Comparison of ENCODE assay signal across 11 cellular contexts in genomic region chr20:17957505-17958325, GRCh38. TPM values are rescaled to one million over a fixed set of nuclear protein-coding genes. Genes with fewer than 3 reads are reported as not detected.
DNase-seq lines count a peak whose midpoint lies in the region; ATAC-seq and TF ChIP-seq lines count a peak whose summit lies in the region.
"Had no signal": no experiment of that assay in that cellular context is flagged by ENCODE, and none has a peak within 500 bp of the region (broad histone marks: within the 10 kb centered on the region; RNA-seq: fewer than 3 reads in every experiment).

No MANE protein-coding gene starts in this region.

- H3K14ac ChIP-seq in IMR-90 (replicated peaks; ENCODE audit: low read depth, low read length), result peak overlapping the region; percentile 77; the same call in 1 of the 2 replicates

- H3K27me3 Mint-ChIP-seq in chondrocyte (ENCODE audit: low read depth), result no peaks in the 10 kb centered on the region
- H3K27me3 Mint-ChIP-seq in natural killer cell (ENCODE audit: low read depth in 2 of 2), result no peaks in the 10 kb centered on the region

- no peak overlapping the region for H2BK15ac ChIP-seq in IMR-90 (ENCODE audit: low read depth, low read length)

- H2BK5ac ChIP-seq in IMR-90 (ENCODE audit: low read depth, low read length, poor library complexity, severe bottlenecking), result peak overlapping the region; percentile 42

- dilution Hi-C loops in IMR-90 (cut with HindIII; ENCODE audit: low sequenced_read_pairs, unreplicated experiment), result no loop called here

- H2BK120ac ChIP-seq in IMR-90 (ENCODE audit: low read depth, low read length), result peak overlapping the region; percentile 5

- H3K4me3 Mint-ChIP-seq in chondrocyte (ENCODE audit: unreplicated experiment) (no peak overlapping the region), natural killer cell (peak overlapping the region; percentile 3)

- H2AK9ac ChIP-seq in IMR-90 (replicated peaks; ENCODE audit: low read depth, low read length, poor library complexity), result no peak overlapping the region

- H4K5ac ChIP-seq in IMR-90 (ENCODE audit: low read depth, low read length), result 0 out of 2 replicates have a peak overlapping the region, but pooled peaks have one; percentile 4

- H3K4me1 Mint-ChIP-seq in chondrocyte (ENCODE audit: low read depth) (peaks cover 85% of the 10 kb centered on the region), natural killer cell (peaks cover 55 to 62% of the 10 kb centered on the region in 2 donors)

- TF ChIP-seq POLR2A in IMR-90 (IDR thresholded peaks at IDR 0.05; ENCODE audit: low read depth, low read length), result no peak

- H2AK5ac ChIP-seq in IMR-90 (ENCODE audit: low read depth, low read length), result peak overlapping the region; percentile 77; the same call in 1 of the 2 replicates

- H4K8ac ChIP-seq in IMR-90 (ENCODE audit: low read depth in 2 of 2, low read length in 2 of 2), result 0 out of 4 replicates have a peak overlapping the region, but pooled peaks of 1 of the 2 experiments have one; percentile 60

- H3K4ac ChIP-seq in IMR-90 (ENCODE audit: low read depth, low read length), result peak overlapping the region; percentile 54

- no peak overlapping the region for H3K9ac ChIP-seq in IMR-90 (ENCODE audit: low read depth, low read length)
- H3K9ac ChIP-seq in SK-N-SH, result no peak overlapping the region

- H3K27me3 ChIP-seq in AG04450 (ENCODE audit: control insufficient read depth, insufficient read depth, low read length) (no peaks in the 10 kb centered on the region), IMR-90 (ENCODE audit: control insufficient read depth, insufficient read depth, low read length) (no peaks in the 10 kb centered on the region), SK-N-SH (ENCODE audit: insufficient read depth) (no peaks in the 10 kb centered on the region)

- H2BK20ac ChIP-seq in IMR-90 (ENCODE audit: low read depth, low read length), result peak overlapping the region; percentile 61; the same call in 1 of the 2 replicates

- peak overlapping the region; percentile 48; the same call in 1 of the 2 replicates for H3K56ac ChIP-seq in IMR-90 (ENCODE audit: extremely low read depth, insufficient read depth, low read length)

- no CpG with 5 or more reads among the region's 5 CpGs for WGBS in IMR-90 (ENCODE audit: extremely low coverage in 2 of 2, insufficient read length in 1 of 2), 2 experiments
- 76% methylated on average over 5 of the region's 5 CpGs for WGBS in SK-N-SH (ENCODE audit: low lambda C conversion rate)

- H3K9me3 ChIP-seq in AG04450 (ENCODE audit: control insufficient read depth, insufficient read depth, low read length) (no peaks in the 10 kb centered on the region), IMR-90 (ENCODE audit: control insufficient read depth, insufficient read depth, low read length) (no peaks in the 10 kb centered on the region), SK-N-SH (no peaks in the 10 kb centered on the region)

- H3K4me1 ChIP-seq in IMR-90 (ENCODE audit: control insufficient read depth, insufficient read depth, low read length) (peaks cover 23% of the 10 kb centered on the region), SK-N-SH (ENCODE audit: control insufficient read depth in 1 of 2, insufficient read depth in 2 of 2, low read depth in 1 of 2, low read length in 1 of 2) (peaks cover 11 to 13% of the 10 kb centered on the region in 2 experiments; a peak in 3 of 4 replicates)

- CTCF ChIA-PET in AG04450 (lab: Charles Lee) (interaction anchor here (0.6 to 2.4 kb wide), 14 partner anchors 9 to 453 kb away, joined by 3 to 23 read pairs (median 6); partner anchors contain the start of genes OVOL2 and RRBP1), IMR-90 (lab: Yijun Ruan, JAX) (interaction anchor here (0.6 to 1.1 kb wide), 4 partner anchors 14 to 266 kb away, joined by 3 to 5 read pairs (median 3); no protein-coding TSS in a partner anchor), SK-N-SH (lab: Yijun Ruan, JAX) (interaction anchor here (0.6 to 2.3 kb wide), 8 partner anchors 9 to 1124 kb away, joined by 3 to 13 read pairs (median 4); partner anchors contain the start of genes MGME1 and SNX5)

- H3K36me3 Mint-ChIP-seq in chondrocyte (ENCODE audit: low read depth) (peaks cover 21% of the 10 kb centered on the region), natural killer cell (peaks cover 18% of the 10 kb centered on the region)

- peaks cover 7% of the 10 kb centered on the region for H3F3A ChIP-seq in SK-N-SH (replicated peaks; ENCODE audit: insufficient read depth)

- H3K18ac ChIP-seq in IMR-90 (ENCODE audit: low read depth, low read length), result peak overlapping the region; percentile 63; the same call in 1 of the 2 replicates

- TF ChIP-seq RAD21 in IMR-90 (IDR thresholded peaks at IDR 0.05; ENCODE audit: low read length) (no peak), SK-N-SH (IDR thresholded peaks at IDR 0.05; ENCODE audit: low read length) (no peak)

- TF ChIP-seq CTCF in AG04450 (IDR thresholded peaks at IDR 0.05; ENCODE audit: low read depth, low read length), result no peak
- TF ChIP-seq CTCF in IMR-90 (conservative IDR thresholded peaks at IDR 0.05; ENCODE audit: low read depth, low read length), result no peak
- TF ChIP-seq CTCF in chondrocyte (IDR thresholded peaks at IDR 0.05), result no peak
- no peak for TF ChIP-seq CTCF in natural killer cell (IDR thresholded peaks at IDR 0.05)
- TF ChIP-seq CTCF in SK-N-SH (IDR thresholded peaks at IDR 0.05), result no peak

- peaks cover 96% of the 10 kb centered on the region for H3K79me2 ChIP-seq in SK-N-SH (ENCODE audit: insufficient read depth)

- peak overlapping the region; percentile 34; the same call in 1 of the 2 replicates for H3K4me2 ChIP-seq in IMR-90 (ENCODE audit: low read depth, low read length)
- no peak overlapping the region for H3K4me2 ChIP-seq in SK-N-SH

- BruUV-seq in IMR-90 (replicated peaks; lab: Mats Ljungman, UMichigan), result no TSS peak

- peaks cover 29% of the 10 kb centered on the region for H3K36me3 ChIP-seq in IMR-90 (ENCODE audit: control insufficient read depth, insufficient read depth, low read length)
- H3K36me3 ChIP-seq in SK-N-SH (replicated peaks in 1 of 2; ENCODE audit: control insufficient read depth in 1 of 2, insufficient read depth in 2 of 2, low read length in 1 of 2), result peaks cover 32 to 34% of the 10 kb centered on the region in 2 experiments

- intact Hi-C loops in IMR-90 (cut with micrococcal nuclease), result loop anchor here (5.0 kb wide), 1 partner anchor 320 kb away; no protein-coding TSS in a partner anchor
- intact Hi-C loops in natural killer cell (cut with micrococcal nuclease), result loop anchor here (1.0 to 5.0 kb wide), 2 partner anchors 10 to 40 kb away; no protein-coding TSS in a partner anchor

- no peak overlapping the region for H3K4me3 ChIP-seq in AG04450 (ENCODE audit: low read depth, low read length)
- no peak overlapping the region for H3K4me3 ChIP-seq in IMR-90 (ENCODE audit: insufficient read depth, low read depth, low read length)
- no peak overlapping the region for H3K4me3 ChIP-seq in SK-N-SH (ENCODE audit: low read depth in 2 of 2, low read length in 1 of 2)

- peak overlapping the region; percentile 73 for H4K91ac ChIP-seq in IMR-90 (ENCODE audit: insufficient read depth, low read depth, low read length)

- H3K9me2 ChIP-seq in SK-N-SH, result no peaks in the 10 kb centered on the region

- POLR2A ChIA-PET in AG04450 (lab: Yijun Ruan, JAX) (interaction anchor here (0.6 to 2.5 kb wide), 11 partner anchors 9 to 421 kb away, joined by 3 to 10 read pairs (median 5); partner anchors contain the start of genes MGME1 and SNX5), IMR-90 (lab: Charles Lee; ENCODE audit: unreplicated experiment) (no interaction called here), SK-N-SH (lab: Yijun Ruan, JAX) (interaction anchor here (0.7 to 1.5 kb wide), 2 partner anchors 11 to 276 kb away, joined by 5 to 6 read pairs; partner anchors contain the start of genes MGME1, RRBP1 and SNX5)

- no peak for TF ChIP-seq EP300 in SK-N-SH (IDR thresholded peaks at IDR 0.05; ENCODE audit: borderline replicate concordance in 1 of 2, low read depth in 1 of 2, low read length in 1 of 2)

- peak overlapping the region; percentile 58 for H3K27ac ChIP-seq in AG04450 (ENCODE audit: low read depth, low read length)
- peak overlapping the region; percentile 73; the same call in 1 of the 2 replicates for H3K27ac ChIP-seq in IMR-90 (ENCODE audit: insufficient read depth, low read length)
- H3K27ac ChIP-seq in SK-N-SH (ENCODE audit: low read depth in 2 of 2, low read length in 1 of 2), result peak overlapping the region in 1 of 2 experiments; percentile 37; a peak in 2 of 4 replicates
- H3K27ac ChIP-seq in substantia nigra (ENCODE audit: low read depth, low read length, poor library complexity, severe bottlenecking), result no peak overlapping the region

- DNase-seq in AG04450 (ENCODE audit: low read depth, low spot score) (no peak), IMR-90 (peak; percentile 64), chondrocyte (ENCODE audit: low spot score) (no peak), natural killer cell (no peak), SK-N-SH (no peak), substantia nigra (lab: John Stamatoyannopoulos, UW) (no peak), DMS53 (lab: John Stamatoyannopoulos, UW) (no peak)
- DNase-seq: central memory CD4-positive, alpha-beta T cell; NCI-H1092; nucleus accumbens had no signal

- H3K27ac Mint-ChIP-seq in chondrocyte (ENCODE audit: unreplicated experiment) (peak overlapping the region; percentile 92), natural killer cell (peak overlapping the region; percentile 76 to 98)

- in situ Hi-C loops in IMR-90 (cut with MboI; ENCODE audit: low sequenced_read_pairs), result no loop called here

- peak overlapping the region; percentile 66; the same call in 1 of the 2 replicates for H3K23ac ChIP-seq in IMR-90 (ENCODE audit: low read depth, low read length)

- H3K9me3 Mint-ChIP-seq in chondrocyte (ENCODE audit: low read depth), result no peaks in the 10 kb centered on the region
- H3K9me3 Mint-ChIP-seq in natural killer cell, result no peaks in the 10 kb centered on the region

- H3K9me1 ChIP-seq in IMR-90 (ENCODE audit: insufficient read depth, low read length), result peaks cover 16% of the 10 kb centered on the region

- H2AFZ ChIP-seq in IMR-90 (replicated peaks; ENCODE audit: low read length, poor library complexity), result no peak overlapping the region
- H2AFZ ChIP-seq in SK-N-SH (ENCODE audit: low read depth), result no peak overlapping the region

- peaks cover 13 to 68% of the 10 kb centered on the region in 2 experiments; a peak in 3 of 4 replicates for H3K79me1 ChIP-seq in IMR-90 (ENCODE audit: low read depth in 1 of 2, low read length in 2 of 2)

- ATAC-seq in IMR-90 (ENCODE audit: low read depth), result peak; percentile 21; the same call in 1 of the 2 replicates
- peak in 1 of 3 donors; percentile 24 for ATAC-seq in natural killer cell
- ATAC-seq in GM21447 (IDR thresholded peaks at IDR 0.05; ENCODE audit: unreplicated experiment), result no peak

- peaks cover 90% of the 10 kb centered on the region for H4K20me1 ChIP-seq in IMR-90 (ENCODE audit: insufficient read depth, low read length)
- H4K20me1 ChIP-seq in SK-N-SH (ENCODE audit: insufficient read depth), result peaks cover 73% of the 10 kb centered on the region

RNA-seq across cellular contexts. Expression of gene SNX5, which starts 10.9 kb away (rescaled TPM):
- 109 and 150 TPM in 2 replicates for polyA plus RNA-seq in AG04450 (2011; rRNA removed)
- 96.3 and 104 TPM in 2 replicates for polyA minus RNA-seq in AG04450 (2011; rRNA and poly(A)+ RNA removed)
- total RNA-seq in IMR-90 (2012; rRNA removed), result 65.4 and 85.0 TPM in 2 replicates
- 76.7 and 92.8 TPM in 2 replicates for polyA plus RNA-seq in IMR-90 (2012; rRNA removed)
- 36.7 and 37.4 TPM in 2 replicates for polyA plus RNA-seq in IMR-90 (2012; cell fraction: cytosol; rRNA removed)
- polyA plus RNA-seq in IMR-90 (2012; cell fraction: nucleus; rRNA removed; ENCODE audit: low replicate concordance), result 163 and 192 TPM in 2 replicates
- total RNA-seq in chondrocyte, result 74.1 to 133 TPM (median 82.5 TPM) in 3 replicates
- 10 to 100 TPM; 62.3 to 85.4 (median 72.1) TPM for total RNA-seq in natural killer cell
- polyA plus RNA-seq in SK-N-SH (2012; rRNA removed), result 69.2 and 76.2 TPM in 2 replicates
- 54.8 and 71.2 TPM in 2 replicates for polyA plus RNA-seq in SK-N-SH (2012; cell fraction: cytosol; rRNA removed)
- 141 and 175 TPM in 2 replicates for polyA plus RNA-seq in SK-N-SH (2012; cell fraction: nucleus; rRNA removed)

RNA-seq across cellular contexts. Expression of gene MGME1, which starts 11.1 kb away (rescaled TPM):
- polyA plus RNA-seq in AG04450 (2011; rRNA removed) (9.9 and 13.5 TPM in 2 replicates), IMR-90 (2012; rRNA removed) (7.1 and 9.3 TPM in 2 replicates), SK-N-SH (2012; rRNA removed) (7.9 and 10.2 TPM in 2 replicates)
- polyA minus RNA-seq in AG04450 (2011; rRNA and poly(A)+ RNA removed), result 8.7 and 11.0 TPM in 2 replicates
- total RNA-seq in IMR-90 (2012; rRNA removed) (7.2 and 8.1 TPM in 2 replicates), chondrocyte (13.6 to 21.3 TPM (median 15.1 TPM) in 3 replicates), natural killer cell (10 to 100 TPM; 10.3 to 25.1 (median 13.0) TPM)
- polyA plus RNA-seq in IMR-90 (2012; cell fraction: cytosol; rRNA removed), result 2.2 and 2.3 TPM in 2 replicates
- 4.7 and 13.8 TPM in 2 replicates for polyA plus RNA-seq in IMR-90 (2012; cell fraction: nucleus; rRNA removed; ENCODE audit: low replicate concordance)
- 9.4 and 9.5 TPM in 2 replicates for polyA plus RNA-seq in SK-N-SH (2012; cell fraction: cytosol; rRNA removed)
- polyA plus RNA-seq in SK-N-SH (2012; cell fraction: nucleus; rRNA removed), result 10.4 and 14.2 TPM in 2 replicates
